Comparison of ENCODE assay signal across 8 cellular contexts in the genomic region with DNA sequence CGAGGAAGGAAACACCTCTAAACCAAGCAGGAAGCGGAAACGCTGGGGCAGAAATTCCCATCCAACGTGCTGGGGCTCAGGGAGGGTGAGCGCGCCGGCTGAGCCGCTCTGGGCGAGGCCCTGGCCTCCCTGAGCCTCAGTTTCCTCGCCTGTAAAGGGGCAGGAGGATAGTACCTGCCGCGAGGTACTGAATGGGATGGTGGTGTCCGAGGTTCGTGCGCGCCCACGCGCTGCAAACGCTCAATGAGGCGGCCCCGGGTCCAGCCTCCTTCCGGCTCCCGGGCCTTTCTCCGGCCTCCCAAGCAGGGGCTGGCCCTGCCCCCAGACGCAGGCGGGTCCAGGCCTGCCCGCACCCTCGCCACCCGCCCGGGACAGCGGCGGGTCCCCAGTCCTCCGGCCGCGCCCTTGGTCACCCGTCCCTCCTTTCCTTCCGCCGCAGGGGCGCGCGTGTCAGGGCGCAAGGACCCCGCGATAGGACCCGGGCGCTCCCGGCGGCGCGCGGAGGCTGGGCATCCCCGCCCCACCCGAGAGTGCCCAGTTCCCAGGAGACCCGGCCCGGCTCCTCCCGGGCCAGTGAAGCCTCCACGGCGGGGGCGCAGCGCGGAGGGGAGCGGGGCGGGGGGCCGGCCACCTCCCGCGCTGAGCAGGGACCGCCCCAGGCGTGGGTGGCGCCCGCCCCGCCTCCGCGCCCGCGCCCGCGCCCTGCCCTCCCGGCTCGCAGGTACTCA. TPM values are rescaled to one million over a fixed set of nuclear protein-coding genes. Genes with fewer than 3 reads are reported as not detected.
A peak's percentile ranks its signal among the peaks of the same experiment; 100 is the strongest.
DNase-seq lines count a peak whose midpoint lies in the region; ATAC-seq and TF ChIP-seq lines count a peak whose summit lies in the region.

No MANE protein-coding gene starts in this region.

- no peak overlapping the region for H3K27ac Mint-ChIP-seq in activated T-helper 2 cell treated with anti-CD3 and anti-CD28 coated beads, Interferon-gamma antibody, Interleukin-2, Interleukin-4, amounts not matched to agents 10 μg/mL and 5 μg/mL and 100 μg/mL, durations not matched to agents 14 hours and 24 hours and 36 hours

- H3K4me3 ChIP-seq in heart right ventricle, result peak overlapping the region; percentile 28 to 79 (median 55)

- H3K27ac ChIP-seq in heart right ventricle, result peak overlapping the region in 1 of 10 donors; percentile 14

- no peaks in the 10 kb centered on the region for H3K9me3 Mint-ChIP-seq in activated T-helper 2 cell treated with anti-CD3 and anti-CD28 coated beads, Interferon-gamma antibody, Interleukin-2, Interleukin-4, amounts not matched to agents 10 μg/mL and 5 μg/mL and 100 μg/mL, durations not matched to agents 14 hours and 24 hours and 36 hours

- peaks cover 17% of the 10 kb centered on the region for H3K27me3 Mint-ChIP-seq in activated T-helper 2 cell treated with anti-CD3 and anti-CD28 coated beads, Interferon-gamma antibody, Interleukin-2, Interleukin-4, amounts not matched to agents 10 μg/mL and 5 μg/mL and 100 μg/mL, durations not matched to agents 14 hours and 24 hours and 36 hours (ENCODE audit: low read depth)

- H3K4me1 Mint-ChIP-seq in activated T-helper 2 cell treated with anti-CD3 and anti-CD28 coated beads, Interferon-gamma antibody, Interleukin-2, Interleukin-4, amounts not matched to agents 10 μg/mL and 5 μg/mL and 100 μg/mL, durations not matched to agents 14 hours and 24 hours and 36 hours (ENCODE audit: low read depth), result no peaks in the 10 kb centered on the region

- intact Hi-C loops in activated T-helper 2 cell treated with anti-CD3 and anti-CD28 coated beads, Interferon-gamma antibody, Interleukin-2, Interleukin-4, amounts not matched to agents 10 μg/mL and 5 μg/mL and 100 μg/mL, durations not matched to agents 14 hours and 24 hours and 36 hours (cut with micrococcal nuclease), result loop anchor here (5.0 kb wide), 1 partner anchor 61 kb away; no protein-coding TSS in a partner anchor
- intact Hi-C loops in heart right ventricle (cut with DNase I) (no loop called here), sciatic nerve (cut with DNase I) (no loop called here)

- TF ChIP-seq CTCF in heart right ventricle (IDR thresholded peaks at IDR 0.05), result no peak

- peak overlapping the region; percentile 70 for H3K4me3 Mint-ChIP-seq in activated T-helper 2 cell treated with anti-CD3 and anti-CD28 coated beads, Interferon-gamma antibody, Interleukin-2, Interleukin-4, amounts not matched to agents 10 μg/mL and 5 μg/mL and 100 μg/mL, durations not matched to agents 14 hours and 24 hours and 36 hours (ENCODE audit: low read depth)

- peaks cover 2 to 18% (median 10%) of the 10 kb centered on the region in 9 donors for H3K4me1 ChIP-seq in heart right ventricle

- ATAC-seq in heart right ventricle (peak in 6 of 8 donors; percentile 22 to 58 (median 31)), sciatic nerve (peak; percentile 31), GM21576 (IDR thresholded peaks at IDR 0.05; ENCODE audit: unreplicated experiment) (no peak), GM21619 (IDR thresholded peaks at IDR 0.05; ENCODE audit: unreplicated experiment) (no peak), HG03135 (IDR thresholded peaks at IDR 0.05; ENCODE audit: unreplicated experiment) (no peak)

- H3K36me3 ChIP-seq in heart right ventricle, result no peaks in the 10 kb centered on the region

- H3K36me3 Mint-ChIP-seq in activated T-helper 2 cell treated with anti-CD3 and anti-CD28 coated beads, Interferon-gamma antibody, Interleukin-2, Interleukin-4, amounts not matched to agents 10 μg/mL and 5 μg/mL and 100 μg/mL, durations not matched to agents 14 hours and 24 hours and 36 hours (ENCODE audit: low read depth), result no peaks in the 10 kb centered on the region

- no peaks in the 10 kb centered on the region for H3K9me3 ChIP-seq in heart right ventricle

- DNase-seq in DMS79 (lab: John Stamatoyannopoulos, UW) (peak; percentile 39), NCI-H1694 treated with DMSO at 0.1 percent for 48 hours (lab: John Stamatoyannopoulos, UW) (peak; percentile 48), heart right ventricle (peak in 1 of 2 donors; percentile 6), sciatic nerve (ENCODE audit: low spot score) (peak; percentile 56)
- DNase-seq in activated T-helper 2 cell treated with anti-CD3 and anti-CD28 coated beads, Interferon-gamma antibody, Interleukin-2, Interleukin-4, amounts not matched to agents 10 μg/mL and 5 μg/mL and 100 μg/mL, durations not matched to agents 14 hours and 24 hours and 36 hours (ENCODE audit: low spot score), result peak; percentile 30

- peaks cover 0 to 59% (median 48%) of the 10 kb centered on the region in 7 donors for H3K27me3 ChIP-seq in heart right ventricle

- 1% methylated on average over 63 to 79 of the region's 79 CpGs for WGBS in heart right ventricle, 2 donors

RNA-seq across cellular contexts. Expression of a gene that starts 0.5 kb away (rescaled TPM):
- 3.4 and 3.5 TPM in 2 replicates for total RNA-seq in activated T-helper 2 cell treated with anti-CD3 and anti-CD28 coated beads, Interferon-gamma antibody, Interleukin-2, Interleukin-4, amounts not matched to agents 10 μg/mL and 5 μg/mL and 100 μg/mL, durations not matched to agents 14 hours and 24 hours and 36 hours
- total RNA-seq in heart right ventricle, result 1 to 10 TPM in 5 of 10 donors, under 1 TPM in 5; 0.30 to 4.3 (median 1.1) TPM
- polyA plus RNA-seq in heart right ventricle, result under 1 TPM; 0.20 to 0.51 TPM
- 12.3 TPM for total RNA-seq in sciatic nerve

Comparison
In these comparisons a context has a peak if more than half of its experiments do, and no peak if none do; other contexts are left out.
1. ATAC-seq: peak in heart right ventricle (6 of 8) and sciatic nerve (single experiment); none in GM21576 (single experiment), GM21619 (single experiment) and HG03135 (single experiment).